20 cellular contexts compared by ENCODE assay signal in the genomic region with DNA sequence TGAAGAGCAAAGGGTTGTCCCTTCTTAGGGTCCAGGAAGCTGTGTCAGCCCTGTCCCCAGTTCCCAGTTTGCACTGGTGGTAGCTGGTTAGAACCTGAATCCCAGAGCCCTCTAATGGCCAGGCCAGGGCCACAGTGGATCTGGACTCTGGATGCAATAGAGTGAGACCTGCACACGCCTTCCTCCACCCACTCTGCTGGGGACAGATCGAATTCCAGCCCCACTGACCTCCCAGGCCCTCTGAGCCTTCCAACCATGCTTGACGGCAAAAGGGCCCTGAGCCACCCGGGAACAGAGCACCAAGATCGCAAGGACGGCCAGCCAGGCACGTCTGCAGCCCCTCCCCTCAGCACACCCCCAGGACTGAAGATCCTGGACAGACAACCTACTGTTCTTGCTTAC. TPM values are rescaled to one million over a fixed set of nuclear protein-coding genes. Genes with fewer than 3 reads are reported as not detected.
DNase-seq lines count a peak whose midpoint lies in the region; ATAC-seq and TF ChIP-seq lines count a peak whose summit lies in the region.
"Had no signal": no experiment of that assay in that cellular context is flagged by ENCODE, and none has a peak within 500 bp of the region (broad histone marks: within the 10 kb centered on the region; RNA-seq: fewer than 3 reads in every experiment).

No MANE protein-coding gene starts in this region.

- peak; percentile 40 to 45 for ATAC-seq in right cardiac atrium
- no peak for ATAC-seq in Right ventricle myocardium inferior
- no peak for ATAC-seq in HG02610 (IDR thresholded peaks at IDR 0.05; ENCODE audit: unreplicated experiment)
- ATAC-seq in HG02588 (IDR thresholded peaks at IDR 0.05; ENCODE audit: unreplicated experiment), result no peak
- ATAC-seq: left ventricle myocardium superior; naive thymus-derived CD8-positive, alpha-beta T cell had no signal

- no peaks in the 10 kb centered on the region for H3K36me3 Mint-ChIP-seq in neural crest cell (ENCODE audit: low read depth)
- H3K36me3 Mint-ChIP-seq: CD4-positive, CD25-positive, alpha-beta regulatory T cell; naive thymus-derived CD8-positive, alpha-beta T cell had no signal

- no peak for DNase-seq in right cardiac atrium
- DNase-seq in Right ventricle myocardium inferior (ENCODE audit: missing footprints), result no peak
- DNase-seq in neural crest cell (ENCODE audit: low read depth, low spot score), result no peak
- no peak for DNase-seq in D341Med (ENCODE audit: low spot score)
- no peak for DNase-seq in putamen (ENCODE audit: low spot score)
- DNase-seq: activated naive CD4-positive, alpha-beta T cell treated with Interleukin-2 at 50 U/mL for 16 hours; CD4-positive, CD25-positive, alpha-beta regulatory T cell; left ventricle myocardium superior; naive thymus-derived CD8-positive, alpha-beta T cell; NCI-H1417 treated with DMSO at 0.1 percent for 48 hours; NK-92 treated with Interleukin-12 subunit alpha and Interleukin-12 subunit beta, amount 100 ng/mL, for 24 hours; Right ventricle myocardium superior; stimulated activated CD4-positive, alpha-beta T cell treated with anti-CD3 and anti-CD28 coated beads, Interleukin-4, amount 100 ng/mL, for 1 hour; stimulated activated CD8-positive, alpha-beta memory T cell treated with anti-CD3 and anti-CD28 coated beads, Interleukin-4, amount 100 ng/mL, for 48 hours; T-helper 2 cell had no signal

- H3K27me3 ChIP-seq in right cardiac atrium (ENCODE audit: control insufficient read depth, insufficient read depth) (no peaks in the 10 kb centered on the region), iPS-18a (ENCODE audit: control insufficient read depth, insufficient read depth, low read length) (no peaks in the 10 kb centered on the region)
- H3K27me3 ChIP-seq: right atrium auricular region had no signal

- no peak overlapping the region for H3K4me3 Mint-ChIP-seq in neural crest cell
- H3K4me3 Mint-ChIP-seq: CD4-positive, CD25-positive, alpha-beta regulatory T cell; naive thymus-derived CD8-positive, alpha-beta T cell had no signal

- H3K4me1 Mint-ChIP-seq in neural crest cell, result peaks cover 19% of the 10 kb centered on the region

- no peaks in the 10 kb centered on the region for H3K9me3 Mint-ChIP-seq in neural crest cell
- H3K9me3 Mint-ChIP-seq: CD4-positive, CD25-positive, alpha-beta regulatory T cell; naive thymus-derived CD8-positive, alpha-beta T cell had no signal

- H3K27ac ChIP-seq in right cardiac atrium (ENCODE audit: low read length) (no peak overlapping the region), iPS-18a (ENCODE audit: low read length) (no peak overlapping the region)
- H3K27ac ChIP-seq: KMS-11, right atrium auricular region had no signal

- no peak overlapping the region for H3K4me3 ChIP-seq in right cardiac atrium (ENCODE audit: low read length)
- H3K4me3 ChIP-seq in iPS-18a (ENCODE audit: low read length), result no peak overlapping the region
- H3K4me3 ChIP-seq: right atrium auricular region had no signal

- intact Hi-C loops in right cardiac atrium (cut with DNase I) (no loop called here), Right ventricle myocardium inferior (cut with DNase I) (no loop called here)

- no peak for TF ChIP-seq CTCF in neural crest cell (conservative IDR thresholded peaks at IDR 0.05)

- H3K9me3 ChIP-seq in right cardiac atrium (ENCODE audit: control insufficient read depth, low read length), result no peaks in the 10 kb centered on the region
- no peaks in the 10 kb centered on the region for H3K9me3 ChIP-seq in iPS-18a (ENCODE audit: control insufficient read depth, low read depth, low read length)
- H3K9me3 ChIP-seq: right atrium auricular region had no signal

- peaks cover 3% of the 10 kb centered on the region for H3K27me3 Mint-ChIP-seq in neural crest cell (ENCODE audit: low read depth)
- H3K27me3 Mint-ChIP-seq: CD4-positive, CD25-positive, alpha-beta regulatory T cell; naive thymus-derived CD8-positive, alpha-beta T cell had no signal

- no peaks in the 10 kb centered on the region for H3K4me1 ChIP-seq in right cardiac atrium (ENCODE audit: control insufficient read depth, insufficient read depth, low read length)
- H3K4me1 ChIP-seq in iPS-18a (ENCODE audit: control insufficient read depth, low read depth, low read length), result peaks cover 3% of the 10 kb centered on the region
- H3K4me1 ChIP-seq: right atrium auricular region had no signal

- peak overlapping the region; percentile 75 for H3K27ac Mint-ChIP-seq in neural crest cell (ENCODE audit: unreplicated experiment)

- WGBS in right cardiac atrium, result 40% methylated on average over 7 of the region's 7 CpGs

- H3K9ac ChIP-seq in iPS-18a (ENCODE audit: low read length), result peak overlapping the region; percentile 7
- H3K9ac ChIP-seq: KMS-11 had no signal

- no peaks in the 10 kb centered on the region for H3K36me3 ChIP-seq in iPS-18a (ENCODE audit: control insufficient read depth, low read depth, low read length)
- H3K36me3 ChIP-seq: right atrium auricular region had no signal

RNA-seq across cellular contexts. Expression of gene NAIF1, which starts 23.7 kb away (rescaled TPM):
- total RNA-seq in right cardiac atrium (1 to 10 TPM; 6.1 to 8.7 (median 6.4) TPM), Right ventricle myocardium inferior (5.1 TPM), neural crest cell (9.8 and 11.8 TPM in 2 replicates)
- 5.0 TPM for polyA plus RNA-seq in right cardiac atrium

RNA-seq across cellular contexts. Expression of gene SLC25A25, which starts 24.6 kb away (rescaled TPM):
- total RNA-seq in right cardiac atrium, result 10 to 100 TPM in 1 of 4 donors, 1 to 10 TPM in 3; 6.3 to 16.1 (median 7.0) TPM
- polyA plus RNA-seq in right cardiac atrium, result 5.8 TPM
- 5.9 TPM for total RNA-seq in Right ventricle myocardium inferior
- 13.9 and 16.8 TPM in 2 replicates for total RNA-seq in neural crest cell

Comparison
In these comparisons a context has a peak if more than half of its experiments do, and no peak if none do; other contexts are left out.
1. ATAC-seq: peak in right cardiac atrium (2 of 2); none in Right ventricle myocardium inferior (single experiment), HG02610 (single experiment) and HG02588 (single experiment).